10 cellular contexts compared by ENCODE assay signal in the genomic region with DNA sequence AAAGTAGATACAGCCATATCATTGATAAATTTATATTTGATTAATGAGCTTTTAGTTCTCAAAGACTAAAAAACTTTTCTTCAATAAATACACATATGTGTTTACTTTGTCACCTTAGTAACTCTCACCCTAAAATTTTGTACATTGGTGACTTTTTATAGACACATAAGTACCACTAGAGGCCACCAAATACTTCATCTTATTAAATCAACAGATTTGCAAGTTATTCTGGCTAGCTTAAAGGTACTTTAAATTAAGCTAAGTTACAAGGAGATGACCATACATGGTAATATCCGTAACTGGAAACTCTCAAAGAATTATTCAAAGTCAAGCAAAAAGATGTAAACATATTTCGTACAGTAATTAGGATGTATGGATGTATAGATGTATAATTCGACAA.
DNase-seq lines count a peak whose midpoint lies in the region; ATAC-seq and TF ChIP-seq lines count a peak whose summit lies in the region.
"Had no signal": no experiment of that assay in that cellular context is flagged by ENCODE, and none has a peak within 500 bp of the region (broad histone marks: within the 10 kb centered on the region; RNA-seq: fewer than 3 reads in every experiment).

No MANE protein-coding gene starts in this region.

- no peaks in the 10 kb centered on the region for H3K9me3 Mint-ChIP-seq in Caco-2 (ENCODE audit: unreplicated experiment)

- H3K4me3 ChIP-seq in Caco-2 (ENCODE audit: low read depth, low read length), result no peak overlapping the region
- no peak overlapping the region for H3K4me3 ChIP-seq in KMS-11 (IDR thresholded peaks at IDR 0.05; ENCODE audit: insufficient read depth, low read depth, low read length)
- no peak overlapping the region for H3K4me3 ChIP-seq in adrenal gland
- H3K4me3 ChIP-seq in vagina, result no peak overlapping the region
- H3K4me3 ChIP-seq in aorta (ENCODE audit: low read length in 2 of 2), result no peak overlapping the region

- ATAC-seq in aorta (ENCODE audit: low FRiP score), result no peak
- ATAC-seq: esophagus mucosa had no signal

- TF ChIP-seq CTCF in Caco-2 (IDR thresholded peaks at IDR 0.05; ENCODE audit: insufficient read depth in 1 of 2, low read depth in 1 of 2, low read length in 1 of 2, severe bottlenecking in 1 of 2, unreplicated experiment in 1 of 2) (peak; percentile 14 to 22), KMS-11 (conservative IDR thresholded peaks at IDR 0.05; ENCODE audit: low read depth, low read length) (peak; percentile 31), adrenal gland (IDR thresholded peaks at IDR 0.05) (peak in 5 of 6 experiments; percentile 20 to 52 (median 32)), vagina (IDR thresholded peaks at IDR 0.05) (no peak)

- H3K9me3 ChIP-seq in Caco-2 (no peaks in the 10 kb centered on the region), adrenal gland (replicated peaks in 1 of 3) (no peaks in the 10 kb centered on the region), vagina (no peaks in the 10 kb centered on the region), aorta (ENCODE audit: control insufficient read depth, low read length) (no peaks in the 10 kb centered on the region)

- TF ChIP-seq POLR2A in adrenal gland (IDR thresholded peaks at IDR 0.05) (no peak), vagina (IDR thresholded peaks at IDR 0.05) (no peak)

- intact Hi-C loops in Caco-2 (cut with micrococcal nuclease; ENCODE audit: unreplicated experiment), result loop anchor here (2.0 to 10.0 kb wide), 3 partner anchors 27 to 427 kb away; no protein-coding TSS in a partner anchor
- intact Hi-C loops in adrenal gland (cut with DNase I), result no loop called here
- intact Hi-C loops in vagina (cut with DNase I), result no loop called here
- intact Hi-C loops in aorta (cut with DNase I), result no loop called here
- intact Hi-C loops in head of caudate nucleus (cut with DNase I), result no loop called here

- H3K4me2 ChIP-seq in KMS-11, result no peak overlapping the region

- no peak for DNase-seq in Caco-2
- DNase-seq in adrenal gland, result no peak
- peak; percentile 42 for DNase-seq in kidney tubule cell (ENCODE audit: low spot score)
- DNase-seq in vagina (ENCODE audit: extremely low spot score in 2 of 2), result no peak
- DNase-seq in aorta, result no peak
- DNase-seq in NK-92 (lab: John Stamatoyannopoulos, UW; ENCODE audit: unreplicated experiment), result no peak
- DNase-seq in head of caudate nucleus, result no peak
- DNase-seq: WERI-Rb-1 had no signal

- no peaks in the 10 kb centered on the region for H3K4me1 Mint-ChIP-seq in Caco-2 (ENCODE audit: low read depth, unreplicated experiment)

- H4K20me1 ChIP-seq in KMS-11 (ENCODE audit: insufficient read depth), result no peaks in the 10 kb centered on the region

- POLR2A ChIA-PET in Caco-2 (lab: Charles Lee), result interaction anchor here (0.6 to 0.8 kb wide), 2 partner anchors 119 to 122 kb away, joined by 4 to 5 read pairs; a partner anchor contains a TSS

- no peaks in the 10 kb centered on the region for H3K79me2 ChIP-seq in KMS-11 (ENCODE audit: insufficient read depth, low read depth)

- H3K27ac ChIP-seq in KMS-11 (no peak overlapping the region; the same call in 1 of the 2 replicates), adrenal gland (no peak overlapping the region), vagina (no peak overlapping the region), aorta (ENCODE audit: low read depth in 1 of 2, low read length in 2 of 2) (no peak overlapping the region)
- H3K27ac ChIP-seq: WERI-Rb-1 had no signal

- 93 to 97% (median 94%) methylated on average over 3 of the region's 3 CpGs for WGBS in adrenal gland, 4 donors
- WGBS in aorta, 2 donors, result 92% methylated on average over 3 of the region's 3 CpGs

- no peak overlapping the region for H3K4me3 Mint-ChIP-seq in Caco-2 (ENCODE audit: unreplicated experiment)

- no TSS peak for BruUV-seq in Caco-2 (replicated peaks; lab: Mats Ljungman, UMichigan)

- CTCF ChIA-PET in Caco-2 (lab: Charles Lee), result interaction anchor here (1.0 to 1.2 kb wide), 3 partner anchors 122 to 424 kb away, joined by 3 to 7 read pairs (median 3); a partner anchor contains a TSS

- no peak overlapping the region for H2AFZ ChIP-seq in KMS-11 (ENCODE audit: low read depth)

- H3K27me3 ChIP-seq in Caco-2 (replicated peaks; ENCODE audit: control insufficient read depth, insufficient read depth, low read length), result no peaks in the 10 kb centered on the region
- H3K27me3 ChIP-seq in KMS-11 (ENCODE audit: insufficient read depth, low read depth), result no peaks in the 10 kb centered on the region
- H3K27me3 ChIP-seq in adrenal gland, result no peaks in the 10 kb centered on the region
- H3K27me3 ChIP-seq in vagina, result no peaks in the 10 kb centered on the region
- no peaks in the 10 kb centered on the region for H3K27me3 ChIP-seq in aorta (ENCODE audit: control insufficient read depth in 1 of 2, insufficient read depth in 2 of 2, low read length in 1 of 2)

- no peak overlapping the region for H3K9ac ChIP-seq in KMS-11

- H3K36me3 ChIP-seq in Caco-2 (ENCODE audit: control insufficient read depth, insufficient read depth, low read length) (no peaks in the 10 kb centered on the region), KMS-11 (ENCODE audit: insufficient read depth) (no peaks in the 10 kb centered on the region), adrenal gland (replicated peaks in 1 of 2) (no peaks in the 10 kb centered on the region), vagina (no peaks in the 10 kb centered on the region), aorta (ENCODE audit: control insufficient read depth in 1 of 2, insufficient read depth in 2 of 2, low read length in 1 of 2) (no peaks in the 10 kb centered on the region)
- H3K36me3 ChIP-seq: WERI-Rb-1 had no signal

- H3K27me3 Mint-ChIP-seq in Caco-2 (ENCODE audit: insufficient read depth, unreplicated experiment), result no peaks in the 10 kb centered on the region

- H3K27ac Mint-ChIP-seq in Caco-2 (ENCODE audit: unreplicated experiment), result no peak overlapping the region

- H3K4me1 ChIP-seq in Caco-2 (no peaks in the 10 kb centered on the region; the same call in 1 of the 2 replicates), KMS-11 (ENCODE audit: low read depth, poor library complexity, severe bottlenecking) (no peaks in the 10 kb centered on the region), adrenal gland (replicated peaks in 1 of 2) (no peaks in the 10 kb centered on the region), vagina (no peaks in the 10 kb centered on the region), aorta (ENCODE audit: control insufficient read depth in 1 of 2, insufficient read depth in 2 of 2, low read length in 2 of 2) (no peaks in the 10 kb centered on the region)

- H3K36me3 Mint-ChIP-seq in Caco-2 (ENCODE audit: insufficient read depth, unreplicated experiment), result no peaks in the 10 kb centered on the region

Comparison
In these comparisons a context has a peak if more than half of its experiments do, and no peak if none do; other contexts are left out.
1. CTCF ChIP-seq: peak in Caco-2 (2 of 2), KMS-11 (single experiment) and adrenal gland (5 of 6); none in vagina (0 of 3).